ENCODE assay signal across 18 cellular contexts in genomic region chr9:91611582-91611981, GRCh38.
"Had no signal": no experiment of that assay in that cellular context is flagged by ENCODE, and none has a peak within 500 bp of the region (broad histone marks: within the 10 kb centered on the region; RNA-seq: fewer than 3 reads in every experiment).

No MANE protein-coding gene starts in this region.

- H3K27me3 ChIP-seq: gastroesophageal sphincter, right lobe of liver, suprapubic skin, upper lobe of left lung had no signal

- H3K36me3 Mint-ChIP-seq: brain; naive thymus-derived CD8-positive, alpha-beta T cell had no signal

- H3K4me3 Mint-ChIP-seq: activated naive CD4-positive, alpha-beta T cell treated with anti-CD3 and anti-CD28 coated beads for 36 hours; activated T-helper 17 cell treated with anti-CD3 and anti-CD28 coated beads, Interleukin-2, amount 50 U/mL, for 72 hours; brain; naive thymus-derived CD8-positive, alpha-beta T cell had no signal

- H3K27ac Mint-ChIP-seq: activated naive CD4-positive, alpha-beta T cell treated with anti-CD3 and anti-CD28 coated beads for 36 hours; activated T-helper 17 cell treated with anti-CD3 and anti-CD28 coated beads, Interleukin-2, amount 50 U/mL, for 72 hours; brain; naive thymus-derived CD8-positive, alpha-beta T cell; progenitor cell of endocrine pancreas had no signal

- H3K27me3 Mint-ChIP-seq: progenitor cell of endocrine pancreas had no signal

- H3K36me3 ChIP-seq: esophagus squamous epithelium, gastroesophageal sphincter, right lobe of liver, spleen, suprapubic skin, upper lobe of left lung had no signal

- H3K4me1 Mint-ChIP-seq: activated T-helper 17 cell treated with anti-CD3 and anti-CD28 coated beads, Interleukin-2, amount 50 U/mL, for 72 hours; brain; naive thymus-derived CD8-positive, alpha-beta T cell had no signal

- H3K4me1 ChIP-seq: esophagus squamous epithelium, gastroesophageal sphincter, spleen, suprapubic skin, upper lobe of left lung had no signal

- H3K9me3 ChIP-seq: esophagus squamous epithelium, gastroesophageal sphincter, mucosa of descending colon, right lobe of liver, suprapubic skin, upper lobe of left lung had no signal

- H3K4me3 ChIP-seq: esophagus squamous epithelium, gastroesophageal sphincter, mucosa of descending colon, right lobe of liver, spleen, suprapubic skin, upper lobe of left lung had no signal

- DNase-seq: activated CD4-positive, alpha-beta T cell treated with anti-CD3 and anti-CD28 coated beads, Interleukin-2, amount 50 U/mL, for 1 hour; activated naive CD4-positive, alpha-beta T cell treated with anti-CD3 and anti-CD28 coated beads for 36 hours; activated T-cell treated with anti-CD3 and anti-CD28 coated beads for 4 hours; esophagus squamous epithelium; hypothalamus; mucosa of descending colon; naive thymus-derived CD8-positive, alpha-beta T cell; occipital lobe; right lobe of liver; spleen; stimulated activated CD4-positive, alpha-beta T cell treated with anti-CD3 and anti-CD28 coated beads, Interleukin-2, amount 100 ng/mL, for 24 hours; stimulated activated naive CD8-positive, alpha-beta T cell treated with anti-CD3 and anti-CD28 coated beads, Interleukin-15, Interleukin-2, amounts not matched to agents 100 U/mL and 50 U/mL, for 24 hours; upper lobe of left lung had no signal

- H3K27ac ChIP-seq: esophagus squamous epithelium, gastroesophageal sphincter, right lobe of liver, spleen, suprapubic skin, upper lobe of left lung had no signal

- H3K9me3 Mint-ChIP-seq: activated naive CD4-positive, alpha-beta T cell treated with anti-CD3 and anti-CD28 coated beads for 36 hours; activated T-helper 17 cell treated with anti-CD3 and anti-CD28 coated beads, Interleukin-2, amount 50 U/mL, for 72 hours had no signal

- ATAC-seq: activated T-helper 17 cell treated with anti-CD3 and anti-CD28 coated beads, Interleukin-2, amount 50 U/mL, for 72 hours; gastroesophageal sphincter; mucosa of descending colon; naive thymus-derived CD8-positive, alpha-beta T cell; right lobe of liver; stimulated activated naive CD8-positive, alpha-beta T cell treated with anti-CD3 and anti-CD28 coated beads, Interleukin-15, Interleukin-2, amounts not matched to agents 100 U/mL and 50 U/mL, for 24 hours had no signal
